11 cellular contexts compared by ENCODE assay signal in the genomic region with DNA sequence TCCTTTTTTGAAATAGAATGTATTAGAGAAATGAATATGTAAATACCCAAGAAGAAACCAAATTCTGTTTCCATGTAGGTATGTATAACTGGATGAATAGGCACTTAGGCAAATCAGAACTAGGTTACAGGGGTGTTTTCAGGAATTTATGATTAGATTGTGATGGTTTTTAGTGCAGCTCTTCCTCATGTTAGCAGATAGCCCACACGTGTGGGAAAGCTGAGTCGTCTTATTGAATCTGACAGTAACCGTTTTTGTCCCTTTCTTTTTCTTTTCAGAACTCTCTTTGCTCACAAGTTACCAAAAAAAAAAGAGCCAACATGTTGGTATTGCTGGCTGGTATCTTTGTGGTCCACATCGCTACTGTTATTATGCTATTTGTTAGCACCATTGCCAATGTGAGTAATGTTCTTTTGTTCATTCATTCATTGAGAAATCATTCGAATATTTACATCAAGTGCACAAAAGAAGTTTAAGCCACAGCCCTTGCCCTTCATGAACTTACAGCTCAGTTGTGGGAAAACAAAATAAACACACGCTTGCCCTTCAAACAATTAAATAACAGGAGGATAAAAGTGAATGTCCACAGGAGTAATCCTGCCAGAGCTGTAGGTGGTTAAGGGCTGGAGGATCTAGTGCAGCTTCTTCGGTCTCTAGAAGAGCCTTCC. TPM values are rescaled to one million over a fixed set of nuclear protein-coding genes. Genes with fewer than 3 reads are reported as not detected.
DNase-seq lines count a peak whose midpoint lies in the region; ATAC-seq, FAIRE-seq and TF ChIP-seq lines count a peak whose summit lies in the region.
"Had no signal": no experiment of that assay in that cellular context is flagged by ENCODE, and none has a peak within 500 bp of the region (broad histone marks: within the 10 kb centered on the region; RNA-seq: fewer than 3 reads in every experiment).

No MANE protein-coding gene starts in this region.

- H2BK20ac ChIP-seq in H1 (ENCODE audit: low read length), result no peak overlapping the region

- no peak overlapping the region; the same call in 1 of the 2 replicates for H2BK12ac ChIP-seq in H1 (ENCODE audit: low read depth, low read length)

- peak overlapping the region; percentile 23 for H4K91ac ChIP-seq in H1 (replicated peaks; ENCODE audit: insufficient read length, low read length)

- FAIRE-seq in H1 (lab: Jason Lieb, UNC), result no peak

- H2BK120ac ChIP-seq in H1 (replicated peaks; ENCODE audit: low read depth, low read length), result no peak overlapping the region

- H3K14ac ChIP-seq in H1 (ENCODE audit: insufficient read length), result no peak overlapping the region

- no peak for TF ChIP-seq RAD21 in H1 (IDR thresholded peaks at IDR 0.05 in 1 of 2, conservative IDR thresholded peaks at IDR 0.05 in 1 of 2; ENCODE audit: low read depth in 2 of 2, low read length in 2 of 2)

- no peak overlapping the region for H3K4ac ChIP-seq in H1 (replicated peaks; ENCODE audit: insufficient read length, low read depth, low read length)

- H3K27me3 ChIP-seq in SJSA1 (replicated peaks) (no peaks in the 10 kb centered on the region), H1 (replicated peaks in 1 of 4; ENCODE audit: control insufficient read depth in 3 of 4, extremely low read depth in 1 of 4, insufficient read depth in 3 of 4, low read length in 3 of 4) (no peaks in the 10 kb centered on the region)

- TF ChIP-seq EP300 in H1 (IDR thresholded peaks at IDR 0.05; ENCODE audit: borderline replicate concordance in 1 of 2, low read depth in 2 of 2, low read length in 2 of 2), result no peak

- H3K9ac ChIP-seq in H1 (replicated peaks in 1 of 4; ENCODE audit: extremely low read depth in 1 of 4, low read depth in 3 of 4, low read length in 3 of 4), result no peak overlapping the region

- H3K4me2 ChIP-seq in H1 (ENCODE audit: insufficient read depth in 1 of 2, low read depth in 2 of 2, low read length in 2 of 2), result no peak overlapping the region; a peak in 1 of 4 replicates

- WGBS in H1 (ENCODE audit: extremely low coverage in 1 of 2, insufficient coverage in 1 of 2, insufficient read length in 1 of 2, insufficient replicate concordance in 2 of 2, low coverage in 1 of 2, low lambda C conversion rate in 2 of 2, missing lambda C conversion rate in 1 of 2), 2 experiments, result 88% methylated on average over 7 of the region's 7 CpGs; no CpG with 5 or more reads in 1 of the 2 experiments

- ATAC-seq in HG02610 (IDR thresholded peaks at IDR 0.05; ENCODE audit: unreplicated experiment) (no peak), omental fat pad (ENCODE audit: low FRiP score) (no peak)

- H3K27ac ChIP-seq in SJSA1 (peak overlapping the region; percentile 47), H1 (ENCODE audit: low read depth, low read length) (no peak overlapping the region)
- H3K27ac ChIP-seq: psoas muscle had no signal

- no peak overlapping the region for H2BK5ac ChIP-seq in H1 (ENCODE audit: low read depth, low read length)

- peak; percentile 52 for DNase-seq in activated CD4-positive, alpha-beta T cell treated with anti-CD3 and anti-CD28 coated beads for 48 hours
- no peak for DNase-seq in activated CD4-positive, alpha-beta T cell treated with anti-CD3 and anti-CD28 coated beads for 1 hour
- DNase-seq in SJSA1 (ENCODE audit: low read depth in 1 of 2, low spot score in 2 of 2), result peak; percentile 56 to 86
- no peak for DNase-seq in H1 (ENCODE audit: low read depth in 1 of 2, low spot score in 2 of 2)
- DNase-seq in retina, result peak; percentile 27
- DNase-seq in NCI-H1105 (lab: John Stamatoyannopoulos, UW), result no peak
- DNase-seq in omental fat pad (ENCODE audit: low spot score), result no peak
- DNase-seq: activated gamma-delta T cell, GF-D8, psoas muscle had no signal

- no peak overlapping the region for H3K23ac ChIP-seq in H1 (ENCODE audit: insufficient read length)

- H2AFZ ChIP-seq in H1 (ENCODE audit: low read length), result peak overlapping the region; percentile 99

- H4K20me1 ChIP-seq in H1 (replicated peaks in 1 of 2; ENCODE audit: control insufficient read depth in 1 of 2, insufficient read depth in 2 of 2, low read length in 2 of 2), result no peaks in the 10 kb centered on the region

- CTCF ChIA-PET in H1 (lab: Charles Lee; ENCODE audit: partially characterized antibody), result interaction anchor here (0.6 to 10.8 kb wide), 80 partner anchors 9 to 878 kb away, joined by 3 to 162 read pairs (median 4); partner anchors contain the start of genes DDX47, EMP1, FAM234B and GPRC5A

- H2BK15ac ChIP-seq in H1 (ENCODE audit: low read length), result no peak overlapping the region; the same call in 1 of the 2 replicates

- H3K18ac ChIP-seq in H1 (ENCODE audit: extremely low read depth, low read length), result no peak overlapping the region

- H3K9me3 ChIP-seq in SJSA1 (replicated peaks) (no peaks in the 10 kb centered on the region), H1 (ENCODE audit: insufficient read depth in 2 of 2, low read depth in 1 of 2, low read length in 1 of 2) (no peaks in the 10 kb centered on the region)
- H3K9me3 ChIP-seq: psoas muscle had no signal

- no peak overlapping the region for H4K5ac ChIP-seq in H1 (ENCODE audit: insufficient read length, low read depth, low read length)

- H3K4me1 ChIP-seq in SJSA1 (replicated peaks) (peaks cover 96% of the 10 kb centered on the region), H1 (replicated peaks in 1 of 4; ENCODE audit: control insufficient read depth in 3 of 4, insufficient read depth in 4 of 4, low read length in 3 of 4) (peaks cover 3 to 12% (median 5%) of the 10 kb centered on the region in 4 experiments; a peak in 4 of 7 replicates)

- H3K56ac ChIP-seq in H1 (replicated peaks; ENCODE audit: insufficient read length, low read depth, low read length), result no peak overlapping the region

- POLR2A ChIA-PET in H1 (lab: Charles Lee; ENCODE audit: partially characterized antibody), result interaction anchor here (1.0 to 1.1 kb wide), 3 partner anchors 13 to 290 kb away, joined by 3 to 4 read pairs (median 4); no protein-coding TSS in a partner anchor

- H4K8ac ChIP-seq in H1 (ENCODE audit: extremely low read depth, insufficient read depth, low read length), result no peak overlapping the region

- H3K79me2 ChIP-seq in H1 (ENCODE audit: control insufficient read depth in 1 of 2, insufficient read depth in 2 of 2, low read length in 2 of 2), result no peaks in the 10 kb centered on the region

- TF ChIP-seq POLR2A in H1 (IDR thresholded peaks at IDR 0.05; ENCODE audit: control extremely low read depth in 1 of 2, low read depth in 2 of 2, low read length in 2 of 2), result no peak

- H3K4me3 ChIP-seq in SJSA1, result no peak overlapping the region
- H3K4me3 ChIP-seq in H1 (ENCODE audit: extremely low read depth in 1 of 4, insufficient read depth in 2 of 4, low read depth in 3 of 4, low read length in 4 of 4), result no peak overlapping the region
- H3K4me3 ChIP-seq: psoas muscle had no signal

- no peak overlapping the region for H2AK5ac ChIP-seq in H1 (ENCODE audit: low read depth, low read length)

- TF ChIP-seq CTCF in H1 (IDR thresholded peaks at IDR 0.05; ENCODE audit: control extremely low read depth in 1 of 3, insufficient read depth in 1 of 3, low read depth in 1 of 3, low read length in 3 of 3), result no peak
- TF ChIP-seq CTCF in omental fat pad (IDR thresholded peaks at IDR 0.05), result no peak

- H3K36me3 ChIP-seq in SJSA1, result peaks cover 50% of the 10 kb centered on the region
- H3K36me3 ChIP-seq in H1 (ENCODE audit: control insufficient read depth in 2 of 4, insufficient read depth in 4 of 4, low read length in 3 of 4), result no peaks in the 10 kb centered on the region

- no peaks in the 10 kb centered on the region for H3K23me2 ChIP-seq in H1 (ENCODE audit: low read depth, low read length)

- H3K79me1 ChIP-seq in H1 (ENCODE audit: low read depth, low read length), result no peaks in the 10 kb centered on the region

TF ChIP-seq in H1, 55 proteins besides CTCF, POLR2A, EP300 and RAD21:
- no peak for TF ChIP-seq RNF2 (IDR thresholded peaks at IDR 0.05; ENCODE audit: borderline replicate concordance, low read depth, low read length, missing control alignments, poor library complexity, severe bottlenecking)
- no peak for TF ChIP-seq POU5F1 (IDR thresholded peaks at IDR 0.05; ENCODE audit: low read depth, low read length)
- no peak for TF ChIP-seq ASH2L (IDR thresholded peaks at IDR 0.05; ENCODE audit: low read length)
- no peak for TF ChIP-seq GTF2F1 (IDR thresholded peaks at IDR 0.05; ENCODE audit: borderline replicate concordance, low read depth, low read length)
- TF ChIP-seq SIN3A (conservative IDR thresholded peaks at IDR 0.05 in 1 of 2, IDR thresholded peaks at IDR 0.05 in 1 of 2; ENCODE audit: low read depth in 1 of 2, low read length in 2 of 2), result no peak
- TF ChIP-seq SIX5 (IDR thresholded peaks at IDR 0.05; ENCODE audit: low read depth, low read length), result no peak

RNA-seq across cellular contexts. Expression of gene EMP1, which starts 14.8 kb away (rescaled TPM):
- total RNA-seq in SJSA1 (2014; rRNA removed; shearing (Covaris generic)), result 45.2 and 159 TPM in 2 replicates
- total RNA-seq in H1 (2021; fragmentation: NEBNext Ultra II Directional; extraction: Animal tissue kit (Norgen Biotek cat#: 25700)), result 0.57 and 0.65 TPM in 2 replicates
- 0.17 and 0.53 TPM in 2 replicates for polyA plus RNA-seq in H1 (2011; rRNA removed)
- polyA plus RNA-seq in H1 (2011; cell fraction: cytosol; rRNA removed), result 0.21 TPM
- polyA plus RNA-seq in H1 (2011; cell fraction: nucleus; rRNA removed), result 0.94 TPM
- 0.25 to 0.76 TPM (median 0.59 TPM) in 4 replicates for polyA plus RNA-seq in H1 (2012, experiment 1 of 2)
- 0.03 TPM for polyA plus RNA-seq in H1 (2012, experiment 2 of 2)
- 0.24 TPM for polyA plus RNA-seq in H1 (2013, experiment 1 of 2)
- polyA plus RNA-seq in H1 (2013, experiment 2 of 2), result 0.46 TPM
- polyA minus RNA-seq in H1 (2011; rRNA and poly(A)+ RNA removed), result 1.3 and 1.4 TPM in 2 replicates
- polyA minus RNA-seq in H1 (2011; cell fraction: cytosol; rRNA and poly(A)+ RNA removed), result 3.7 TPM
- 0.50 TPM for polyA minus RNA-seq in H1 (2011; cell fraction: nucleus; rRNA and poly(A)+ RNA removed)
- 1,000 to 10,000 TPM in 2 of 4 donors, 100 to 1,000 TPM in 2; 687 to 4,689 (median 1,133) TPM for total RNA-seq in omental fat pad

Comparison
In these comparisons a context has a peak if more than half of its experiments do, and no peak if none do; other contexts are left out.
1. DNase-seq: peak in activated CD4-positive, alpha-beta T cell treated with anti-CD3 and anti-CD28 coated beads for 48 hours (single experiment), SJSA1 (2 of 2) and retina (single experiment); none in activated CD4-positive, alpha-beta T cell treated with anti-CD3 and anti-CD28 coated beads for 1 hour (single experiment), H1 (0 of 2), NCI-H1105 (single experiment) and omental fat pad (single experiment).
2. RNA of gene EMP1, which starts 14.8 kb away (total RNA-seq): 687 to 4,689 TPM in omental fat pad and 45.2 to 159 TPM in SJSA1; 0.57 to 0.65 TPM in H1; every median in the first group is over 10 times any median in the second.